19 cellular contexts compared by ENCODE assay signal in genomic region chr2:191666241-191666640, GRCh38. TPM values are rescaled to one million over a fixed set of nuclear protein-coding genes. Genes with fewer than 3 reads are reported as not detected.
A peak's percentile ranks its signal among the peaks of the same experiment; 100 is the strongest.
DNase-seq lines count a peak whose midpoint lies in the region; ATAC-seq and TF ChIP-seq lines count a peak whose summit lies in the region.
"Had no signal": no experiment of that assay in that cellular context is flagged by ENCODE, and none has a peak within 500 bp of the region (broad histone marks: within the 10 kb centered on the region; RNA-seq: fewer than 3 reads in every experiment).

No MANE protein-coding gene starts in this region.

- H3K9me3 Mint-ChIP-seq in CD14-positive monocyte (peaks cover 0 to 4% (median 2%) of the 10 kb centered on the region in 7 donors), memory B cell (peaks cover 5% of the 10 kb centered on the region)
- peaks cover 9% of the 10 kb centered on the region for H3K9me3 Mint-ChIP-seq in activated T-helper 1 cell treated with anti-CD3 and anti-CD28 coated beads, Interleukin-12 subunit alpha, Interleukin-12 subunit beta, Interleukin-2, Interleukin-4 antibody, amounts not matched to agents 30 ng/mL and 10 ng/mL and 1 ng/mL, durations not matched to agents 14 hours and 24 hours and 36 hours

- no peaks in the 10 kb centered on the region for H3K36me3 ChIP-seq in HCT116 (ENCODE audit: control insufficient read depth in 1 of 2, insufficient read depth in 2 of 2, low read length in 2 of 2)
- H3K36me3 ChIP-seq: gastrocnemius medialis, right lobe of liver had no signal

- peaks cover 26% of the 10 kb centered on the region for H3K4me1 Mint-ChIP-seq in CD14-positive monocyte
- peaks cover 29% of the 10 kb centered on the region for H3K4me1 Mint-ChIP-seq in activated T-helper 1 cell treated with anti-CD3 and anti-CD28 coated beads, Interleukin-12 subunit alpha, Interleukin-12 subunit beta, Interleukin-2, Interleukin-4 antibody, amounts not matched to agents 30 ng/mL and 10 ng/mL and 1 ng/mL, durations not matched to agents 14 hours and 24 hours and 36 hours (ENCODE audit: low read depth)
- peaks cover 13% of the 10 kb centered on the region for H3K4me1 Mint-ChIP-seq in memory B cell
- H3K4me1 Mint-ChIP-seq: brain had no signal

- ATAC-seq in HCT116 = no peak
- no peak for ATAC-seq in memory B cell (ENCODE audit: low read depth)
- no peak for ATAC-seq in HG02981 (IDR thresholded peaks at IDR 0.05; ENCODE audit: unreplicated experiment)
- ATAC-seq: gastrocnemius medialis had no signal

- H3K36me3 Mint-ChIP-seq in CD14-positive monocyte (peaks cover 0 to 4% of the 10 kb centered on the region in 2 donors), memory B cell (no peaks in the 10 kb centered on the region)
- H3K36me3 Mint-ChIP-seq in activated T-helper 1 cell treated with anti-CD3 and anti-CD28 coated beads, Interleukin-12 subunit alpha, Interleukin-12 subunit beta, Interleukin-2, Interleukin-4 antibody, amounts not matched to agents 30 ng/mL and 10 ng/mL and 1 ng/mL, durations not matched to agents 14 hours and 24 hours and 36 hours (ENCODE audit: low read depth) = peaks cover 3% of the 10 kb centered on the region
- H3K36me3 Mint-ChIP-seq: brain had no signal

- H3K79me2 ChIP-seq in HCT116 (ENCODE audit: insufficient read depth, low read length) = no peaks in the 10 kb centered on the region

- no peak for DNase-seq in CD14-positive monocyte (ENCODE audit: low spot score)
- no peak for DNase-seq in HCT116 (ENCODE audit: low read depth, low spot score)
- no peak for DNase-seq in activated T-helper 1 cell treated with anti-CD3 and anti-CD28 coated beads, Interleukin-12 subunit alpha, Interleukin-12 subunit beta, Interleukin-2, Interleukin-4 antibody, amounts not matched to agents 30 ng/mL and 10 ng/mL and 1 ng/mL, durations not matched to agents 14 hours and 24 hours and 36 hours (ENCODE audit: low spot score)
- DNase-seq in memory B cell (ENCODE audit: low spot score in 2 of 2) = no peak
- DNase-seq in activated T-cell treated with anti-CD3 and anti-CD28 coated beads, Interleukin-2, amount 50 U/mL, for 48 hours = no peak
- no peak for DNase-seq in SIG-M5 (lab: John Stamatoyannopoulos, UW)
- no peak for DNase-seq in COLO668 (lab: John Stamatoyannopoulos, UW; ENCODE audit: unreplicated experiment)
- DNase-seq: activated CD4-positive, alpha-beta T cell treated with anti-CD3 and anti-CD28 coated beads, Interleukin-2, amount 10 ng/mL, durations not matched to agents 24 days and 14 days; activated CD8-positive, alpha-beta memory T cell treated with anti-CD3 and anti-CD28 coated beads, Interleukin-2, amount 50 U/mL, for 4 hours; activated naive CD4-positive, alpha-beta T cell treated with anti-CD3 and anti-CD28 coated beads for 36 hours; cortex of kidney; gastrocnemius medialis; NCI-H2081 treated with DMSO at 0.1 percent for 48 hours; NCI-H524 treated with DMSO at 0.1 percent for 48 hours; right lobe of liver; stimulated activated CD4-positive, alpha-beta T cell treated with anti-CD3 and anti-CD28 coated beads, Interleukin-2, amount 100 ng/mL, for 24 hours; T-helper 9 cell had no signal

- no peaks in the 10 kb centered on the region for H3K9me3 ChIP-seq in HCT116 (ENCODE audit: control insufficient read depth in 1 of 2, insufficient read depth in 1 of 2, low read depth in 1 of 2, low read length in 2 of 2)
- H3K9me3 ChIP-seq: gastrocnemius medialis, right lobe of liver had no signal

- POLR2A ChIA-PET in HCT116 (lab: Charles Lee) = interaction anchor here (5.4 kb wide), 1 partner anchor 11 kb away, joined by 35 read pairs; the partner anchor contains the start of gene NABP1

- H3K4me3 Mint-ChIP-seq in CD14-positive monocyte (no peak overlapping the region), memory B cell (no peak overlapping the region)
- no peak overlapping the region for H3K4me3 Mint-ChIP-seq in activated T-helper 1 cell treated with anti-CD3 and anti-CD28 coated beads, Interleukin-12 subunit alpha, Interleukin-12 subunit beta, Interleukin-2, Interleukin-4 antibody, amounts not matched to agents 30 ng/mL and 10 ng/mL and 1 ng/mL, durations not matched to agents 14 hours and 24 hours and 36 hours
- H3K4me3 Mint-ChIP-seq: activated CD4-positive, alpha-beta T cell treated with anti-CD3 and anti-CD28 coated beads, Interleukin-2, amount 10 ng/mL, durations not matched to agents 24 days and 14 days; activated naive CD4-positive, alpha-beta T cell treated with anti-CD3 and anti-CD28 coated beads for 36 hours; brain had no signal

- H4K20me1 ChIP-seq in HCT116 (ENCODE audit: insufficient read depth) = no peaks in the 10 kb centered on the region

- no peak overlapping the region for H3K4me3 ChIP-seq in HCT116 (replicated peaks in 1 of 2; ENCODE audit: low read depth in 1 of 2, low read length in 2 of 2)
- H3K4me3 ChIP-seq: gastrocnemius medialis, right lobe of liver had no signal

- TF ChIP-seq RAD21 in HCT116 (IDR thresholded peaks at IDR 0.05; ENCODE audit: low read depth) = no peak

- H3K9me2 ChIP-seq in HCT116 (ENCODE audit: insufficient read depth) = no peaks in the 10 kb centered on the region

- no peak overlapping the region for H3K4me2 ChIP-seq in HCT116 (ENCODE audit: low read length)

- no peak for TF ChIP-seq POLR2A in HCT116 (IDR thresholded peaks at IDR 0.05; ENCODE audit: borderline replicate concordance, extremely low read depth, insufficient read depth, insufficient read length)

- intact Hi-C loops in CD14-positive monocyte (cut with micrococcal nuclease) (no loop called here), HCT116 (cut with micrococcal nuclease) (no loop called here)
- intact Hi-C loops in activated T-helper 1 cell treated with anti-CD3 and anti-CD28 coated beads, Interleukin-12 subunit alpha, Interleukin-12 subunit beta, Interleukin-2, Interleukin-4 antibody, amounts not matched to agents 30 ng/mL and 10 ng/mL and 1 ng/mL, durations not matched to agents 14 hours and 24 hours and 36 hours (cut with micrococcal nuclease) = loop anchor here (1.0 kb wide), 2 partner anchors 9 to 49 kb away; no protein-coding TSS in a partner anchor

- H3K27me3 Mint-ChIP-seq in CD14-positive monocyte (ENCODE audit: low read depth in 3 of 3) (peaks cover 0 to 2% (median 0%) of the 10 kb centered on the region in 3 donors), memory B cell (no peaks in the 10 kb centered on the region)
- no peaks in the 10 kb centered on the region for H3K27me3 Mint-ChIP-seq in activated T-helper 1 cell treated with anti-CD3 and anti-CD28 coated beads, Interleukin-12 subunit alpha, Interleukin-12 subunit beta, Interleukin-2, Interleukin-4 antibody, amounts not matched to agents 30 ng/mL and 10 ng/mL and 1 ng/mL, durations not matched to agents 14 hours and 24 hours and 36 hours (ENCODE audit: insufficient read depth)
- H3K27me3 Mint-ChIP-seq: activated CD4-positive, alpha-beta T cell treated with anti-CD3 and anti-CD28 coated beads, Interleukin-2, amount 10 ng/mL, durations not matched to agents 24 days and 14 days; brain had no signal

- no peak overlapping the region for H3K9ac ChIP-seq in HCT116 (ENCODE audit: low read length)

- H3K27ac ChIP-seq in HCT116 (ENCODE audit: low read depth, low read length) = no peak overlapping the region
- H3K27ac ChIP-seq: gastrocnemius medialis, right lobe of liver had no signal

- H3K4me1 ChIP-seq in HCT116 (ENCODE audit: control insufficient read depth in 1 of 2, insufficient read depth in 2 of 2, low read length in 2 of 2) = peaks cover 0 to 4% of the 10 kb centered on the region in 2 experiments; a peak in 1 of 4 replicates
- H3K4me1 ChIP-seq: gastrocnemius medialis had no signal

- H2AFZ ChIP-seq in HCT116 (ENCODE audit: low read depth, low read length, poor library complexity, severe bottlenecking) = peak overlapping the region; percentile 9

- H3K27me3 ChIP-seq in HCT116 (ENCODE audit: insufficient read depth, low read length) = no peaks in the 10 kb centered on the region
- H3K27me3 ChIP-seq: gastrocnemius medialis, right lobe of liver had no signal

- CTCF ChIA-PET in HCT116 (lab: Charles Lee) = no interaction called here

- RAD21 ChIA-PET in HCT116 (lab: Charles Lee; ENCODE audit: low non-redundant PET in 1 of 2, low total read pairs in 2 of 2, uncharacterized antibody in 2 of 2, unreplicated experiment in 2 of 2) = no interaction called here

- no peak for TF ChIP-seq CTCF in CD14-positive monocyte (IDR thresholded peaks at IDR 0.05)
- TF ChIP-seq CTCF in HCT116 (IDR thresholded peaks at IDR 0.05 in 2 of 3, conservative IDR thresholded peaks at IDR 0.05 in 1 of 3; ENCODE audit: borderline replicate concordance in 1 of 3, insufficient read depth in 1 of 3, low read depth in 2 of 3, low read length in 2 of 3) = no peak

- no TSS peak for BruUV-seq in HCT116 (replicated peaks; lab: Mats Ljungman, UMichigan)

- H3K27ac Mint-ChIP-seq in CD14-positive monocyte = peak overlapping the region; percentile 63 to 89 (median 80)
- H3K27ac Mint-ChIP-seq in activated T-helper 1 cell treated with anti-CD3 and anti-CD28 coated beads, Interleukin-12 subunit alpha, Interleukin-12 subunit beta, Interleukin-2, Interleukin-4 antibody, amounts not matched to agents 30 ng/mL and 10 ng/mL and 1 ng/mL, durations not matched to agents 14 hours and 24 hours and 36 hours = peak overlapping the region; percentile 19
- peak overlapping the region; percentile 35 for H3K27ac Mint-ChIP-seq in memory B cell
- H3K27ac Mint-ChIP-seq: activated naive CD4-positive, alpha-beta T cell treated with anti-CD3 and anti-CD28 coated beads for 36 hours; brain had no signal

TF ChIP-seq in HCT116, 20 proteins besides CTCF, POLR2A, EP300 and RAD21:
- no peak for TF ChIP-seq JUND (IDR thresholded peaks at IDR 0.05)
- TF ChIP-seq SIN3A (IDR thresholded peaks at IDR 0.05; ENCODE audit: low read depth) = no peak
- TF ChIP-seq CBX3 (IDR thresholded peaks at IDR 0.05; ENCODE audit: low read depth) = no peak

RNA-seq across cellular contexts. Expression of gene NABP1, which starts 11.7 kb away (rescaled TPM):
- 10 to 100 TPM in 1 of 2 donors, 1 to 10 TPM in 1; 8.0 to 13.3 TPM for polyA plus RNA-seq in CD14-positive monocyte
- total RNA-seq in HCT116 (2021; ENCODE audit: unreplicated experiment) = 39.3 TPM
- 9.4 and 14.2 TPM in 2 replicates for polyA plus RNA-seq in HCT116 (2012)
- total RNA-seq in activated T-helper 1 cell treated with anti-CD3 and anti-CD28 coated beads, Interleukin-12 subunit alpha, Interleukin-12 subunit beta, Interleukin-2, Interleukin-4 antibody, amounts not matched to agents 30 ng/mL and 10 ng/mL and 1 ng/mL, durations not matched to agents 14 hours and 24 hours and 36 hours = 51.0 and 58.4 TPM in 2 replicates

Comparison
In these comparisons a context has a peak if more than half of its experiments do, and no peak if none do; other contexts are left out.
1. H3K27ac Mint-ChIP-seq: peak in every context shown above with its lines; median percentile 80 in CD14-positive monocyte; 35 in memory B cell; 19 in activated T-helper 1 cell treated with anti-CD3 and anti-CD28 coated beads, Interleukin-12 subunit alpha, Interleukin-12 subunit beta, Interleukin-2, Interleukin-4 antibody, amounts not matched to agents 30 ng/mL and 10 ng/mL and 1 ng/mL, durations not matched to agents 14 hours and 24 hours and 36 hours.